In the genomic region with DNA sequence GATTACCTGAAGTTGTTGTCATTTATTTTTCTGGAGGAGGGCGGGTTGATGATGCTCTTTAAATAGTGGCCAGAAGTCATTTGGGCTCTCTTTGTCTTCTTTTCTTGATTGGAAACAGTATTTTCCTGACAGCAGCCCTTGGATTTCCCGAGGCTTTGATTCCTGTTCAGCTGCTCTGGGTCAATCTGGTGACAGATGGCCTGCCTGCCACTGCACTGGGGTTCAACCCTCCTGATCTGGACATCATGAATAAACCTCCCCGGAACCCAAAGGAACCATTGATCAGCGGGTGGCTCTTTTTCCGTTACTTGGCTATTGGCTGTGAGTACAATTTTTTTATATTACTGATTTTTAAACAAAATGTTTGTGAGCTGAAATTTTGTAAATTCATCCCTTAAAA, we compare ENCODE assay signal across 20 cellular contexts.
"Had no signal": no experiment of that assay in that cellular context is flagged by ENCODE, and none has a peak within 500 bp of the region (broad histone marks: within the 10 kb centered on the region; RNA-seq: fewer than 3 reads in every experiment).

No MANE protein-coding gene starts in this region.

- ATAC-seq: activated CD4-positive, alpha-beta T cell treated with anti-CD3 and anti-CD28 coated beads for 36 hours; activated naive CD8-positive, alpha-beta T cell treated with anti-CD3 and anti-CD28 coated beads, Interleukin-2, amount 50 U/mL, for 24 hours; lower lobe of right lung; natural killer cell treated with Interleukin-12 subunit alpha and Interleukin-12 subunit beta and Interleukin-15 and Interleukin-18, amount 100 ng/mL, for 72 hours; stimulated activated naive CD8-positive, alpha-beta T cell treated with anti-CD3 and anti-CD28 coated beads, Interleukin-15, Interleukin-2, amounts not matched to agents 100 U/mL and 50 U/mL, for 24 hours; WTC11 had no signal

- FAIRE-seq: islet of Langerhans had no signal

- H3K9me3 ChIP-seq: lower lobe of right lung, neutrophil, right atrium auricular region, tibial nerve, vagina had no signal

- DNase-seq: activated CD4-positive, alpha-beta T cell treated with anti-CD3 and anti-CD28 coated beads for 36 hours; activated CD4-positive, alpha-beta T cell treated with anti-CD3 and anti-CD28 coated beads, Interleukin-2, amount 50 U/mL, for 48 hours; activated naive CD4-positive, alpha-beta T cell treated with anti-CD3 and anti-CD28 coated beads, Interleukin-2, amount 10 ng/mL, durations not matched to agents 7 days and 5 days; activated naive CD8-positive, alpha-beta T cell treated with anti-CD3 and anti-CD28 coated beads, Interleukin-2, amount 50 U/mL, for 24 hours; activated T-cell treated with anti-CD3 and anti-CD28 coated beads, Interleukin-2, amount 50 U/mL, for 1 hour; aorta; cerebellar nuclear complex; cortex of kidney; effector CD4-positive, alpha-beta T cell; hippocampal formation; lower lobe of right lung; stimulated activated naive CD8-positive, alpha-beta T cell treated with anti-CD3 and anti-CD28 coated beads, Interleukin-15, Interleukin-2, amounts not matched to agents 100 U/mL and 50 U/mL, for 24 hours; substantia nigra had no signal

- H3K27ac ChIP-seq: lower lobe of right lung, neutrophil, right atrium auricular region, tibial nerve, vagina had no signal

- H3K27me3 ChIP-seq: neutrophil, right atrium auricular region, tibial nerve, vagina had no signal

- H3K4me3 ChIP-seq: lower lobe of right lung, right atrium auricular region, tibial nerve, vagina had no signal

- H3K4me1 ChIP-seq: right atrium auricular region had no signal
